In genomic region chr14:103078420-103078749, GRCh38 we compare ENCODE assay signal across 9 cellular contexts. TPM values are rescaled to one million over a fixed set of nuclear protein-coding genes. Genes with fewer than 3 reads are reported as not detected.
DNase-seq lines count a peak whose midpoint lies in the region; ATAC-seq and TF ChIP-seq lines count a peak whose summit lies in the region.
"Had no signal": no experiment of that assay in that cellular context is flagged by ENCODE, and none has a peak within 500 bp of the region (broad histone marks: within the 10 kb centered on the region; RNA-seq: fewer than 3 reads in every experiment).

No MANE protein-coding gene starts in this region.

- no peak overlapping the region for H3K4me3 Mint-ChIP-seq in natural killer cell treated with Interleukin-12 subunit alpha and Interleukin-12 subunit beta and Interleukin-15 and Interleukin-18, amount 100 ng/mL, for 72 hours

- peaks cover 4% of the 10 kb centered on the region for H3K4me1 ChIP-seq in OCI-LY7 (ENCODE audit: insufficient read depth, low read length, poor library complexity, severe bottlenecking)
- peaks cover 21 to 32% (median 26%) of the 10 kb centered on the region in 4 donors for H3K4me1 ChIP-seq in esophagus muscularis mucosa

- intact Hi-C loops in OCI-LY7 (cut with micrococcal nuclease; ENCODE audit: unreplicated experiment) (loop anchor here (1.0 kb wide), 4 partner anchors 27 to 214 kb away; no protein-coding TSS in a partner anchor), esophagus muscularis mucosa (cut with DNase I) (loop anchor here (10.0 kb wide), 1 partner anchor 216 kb away; no protein-coding TSS in a partner anchor)

- DNase-seq in SIG-M5 treated with dmso at 0.1 percent for 504 hours (lab: John Stamatoyannopoulos, UW; ENCODE audit: unreplicated experiment) (peak; percentile 82), SIG-M5 (lab: John Stamatoyannopoulos, UW) (no peak), KBM-7 (peak; percentile 79), OCI-LY7 (ENCODE audit: low spot score) (peak; percentile 83), activated T-cell treated with anti-CD3 and anti-CD28 coated beads for 24 hours (ENCODE audit: low read depth) (peak; percentile 67), esophagus muscularis mucosa (ENCODE audit: extremely low spot score) (no peak)
- peak; percentile 80 for DNase-seq in natural killer cell treated with Interleukin-12 subunit alpha and Interleukin-12 subunit beta and Interleukin-15 and Interleukin-18, amount 100 ng/mL, for 72 hours (ENCODE audit: low spot score)
- DNase-seq in stimulated activated naive CD4-positive, alpha-beta T cell (lab: John Stamatoyannopoulos, UW), result peak; percentile 37 to 79 (median 76)

- no peaks in the 10 kb centered on the region for H3K79me2 ChIP-seq in OCI-LY7 (ENCODE audit: insufficient read depth, low read depth, low read length)

- H3K27me3 ChIP-seq in esophagus muscularis mucosa, result peaks cover 0 to 39% (median 0%) of the 10 kb centered on the region in 4 donors
- H3K27me3 ChIP-seq: BLaER1 had no signal

- in situ Hi-C loops in KBM-7 (cut with MboI; ENCODE audit: low pct_unique_long_range_greater_than_20kb, low sequenced_read_pairs), result loop anchor here (25.0 kb wide), 1 partner anchor 209 kb away; no protein-coding TSS in a partner anchor

- H3K36me3 Mint-ChIP-seq in natural killer cell treated with Interleukin-12 subunit alpha and Interleukin-12 subunit beta and Interleukin-15 and Interleukin-18, amount 100 ng/mL, for 72 hours, result no peaks in the 10 kb centered on the region

- H3K9me3 ChIP-seq in OCI-LY7 (ENCODE audit: low read length) (no peaks in the 10 kb centered on the region), esophagus muscularis mucosa (no peaks in the 10 kb centered on the region)
- H3K9me3 ChIP-seq: BLaER1 had no signal

- TF ChIP-seq EP300 in esophagus muscularis mucosa (IDR thresholded peaks at IDR 0.05), result no peak

- no peak overlapping the region for H2AFZ ChIP-seq in OCI-LY7 (ENCODE audit: low read length)

- H3K4me3 ChIP-seq in OCI-LY7 (ENCODE audit: low read depth, low read length, poor library complexity, severe bottlenecking) (no peak overlapping the region), esophagus muscularis mucosa (no peak overlapping the region)
- H3K4me3 ChIP-seq: BLaER1 had no signal

- H3K27ac ChIP-seq in OCI-LY7 (ENCODE audit: low read depth, low read length, poor library complexity, severe bottlenecking) (no peak overlapping the region), esophagus muscularis mucosa (replicated peaks in 1 of 4) (no peak overlapping the region)
- H3K27ac ChIP-seq: BLaER1 had no signal

- H4K20me1 ChIP-seq in OCI-LY7 (ENCODE audit: insufficient read depth, low read length), result no peaks in the 10 kb centered on the region
- H4K20me1 ChIP-seq: BLaER1 had no signal

- POLR2A ChIA-PET in OCI-LY7 (lab: Charles Lee), result interaction anchor here (1.1 kb wide), 1 partner anchor 22 kb away, joined by 9 read pairs; no protein-coding TSS in a partner anchor

- peak; percentile 80 for TF ChIP-seq CTCF in OCI-LY7 (conservative IDR thresholded peaks at IDR 0.05; ENCODE audit: low read length)
- TF ChIP-seq CTCF in esophagus muscularis mucosa (IDR thresholded peaks at IDR 0.05), result peak; percentile 62 to 78 (median 76)

- no peak overlapping the region for H3K4me2 ChIP-seq in OCI-LY7 (ENCODE audit: low read length)
- H3K4me2 ChIP-seq: BLaER1 had no signal

- no peaks in the 10 kb centered on the region for H3K4me1 Mint-ChIP-seq in natural killer cell treated with Interleukin-12 subunit alpha and Interleukin-12 subunit beta and Interleukin-15 and Interleukin-18, amount 100 ng/mL, for 72 hours (ENCODE audit: low read depth in 2 of 2)

- no peak overlapping the region for H3K27ac Mint-ChIP-seq in natural killer cell treated with Interleukin-12 subunit alpha and Interleukin-12 subunit beta and Interleukin-15 and Interleukin-18, amount 100 ng/mL, for 72 hours

- BruUV-seq in OCI-LY7 (replicated peaks; lab: Mats Ljungman, UMichigan), result no TSS peak

- 16% methylated on average over 9 of the region's 9 CpGs for WGBS in esophagus muscularis mucosa

- H3K36me3 ChIP-seq in OCI-LY7 (ENCODE audit: insufficient read depth, low read length) (no peaks in the 10 kb centered on the region), esophagus muscularis mucosa (no peaks in the 10 kb centered on the region)
- H3K36me3 ChIP-seq: BLaER1 had no signal

- no peaks in the 10 kb centered on the region for H3K9me3 Mint-ChIP-seq in natural killer cell treated with Interleukin-12 subunit alpha and Interleukin-12 subunit beta and Interleukin-15 and Interleukin-18, amount 100 ng/mL, for 72 hours

- H3K9me2 ChIP-seq in OCI-LY7 (ENCODE audit: insufficient read depth, low read length), result no peaks in the 10 kb centered on the region

- H3K27me3 Mint-ChIP-seq in natural killer cell treated with Interleukin-12 subunit alpha and Interleukin-12 subunit beta and Interleukin-15 and Interleukin-18, amount 100 ng/mL, for 72 hours, result no peaks in the 10 kb centered on the region

- peak; percentile 52 to 65 for ATAC-seq in natural killer cell treated with Interleukin-12 subunit alpha and Interleukin-12 subunit beta and Interleukin-15 and Interleukin-18, amount 100 ng/mL, for 72 hours

- no peak for TF ChIP-seq POLR2A in esophagus muscularis mucosa (IDR thresholded peaks at IDR 0.05; ENCODE audit: low read depth)

- CTCF ChIA-PET in OCI-LY7 (lab: Charles Lee; ENCODE audit: unreplicated experiment), result interaction anchor here (1.4 kb wide), 1 partner anchor 27 kb away, joined by 5 read pairs; no protein-coding TSS in a partner anchor

RNA-seq across cellular contexts. Expression of gene LBHD2, which starts 5.6 kb away (rescaled TPM):
- not detected in 2 replicates for total RNA-seq in OCI-LY7 (2014; rRNA removed; shearing (Covaris generic))
- not detected in 2 replicates for total RNA-seq in OCI-LY7 (2022)
- not detected for total RNA-seq in esophagus muscularis mucosa
- not detected for total RNA-seq in natural killer cell treated with Interleukin-12 subunit alpha and Interleukin-12 subunit beta and Interleukin-15 and Interleukin-18, amount 100 ng/mL, for 72 hours

RNA-seq across cellular contexts. Expression of gene EXOC3L4, which starts 16.1 kb away (rescaled TPM):
- total RNA-seq in OCI-LY7 (2014; rRNA removed; shearing (Covaris generic)), result not detected in 2 replicates
- total RNA-seq in OCI-LY7 (2022) (not detected in 2 replicates), esophagus muscularis mucosa (1 to 10 TPM in 3 of 4 donors, under 1 TPM in 1; 0.42 to 2.0 (median 1.2) TPM)
- not detected for total RNA-seq in natural killer cell treated with Interleukin-12 subunit alpha and Interleukin-12 subunit beta and Interleukin-15 and Interleukin-18, amount 100 ng/mL, for 72 hours

RNA-seq across cellular contexts. Expression of gene CDC42BPB, which starts 21.0 kb away (rescaled TPM):
- 0.03 TPM in 1 of 2 replicates, not detected in the other for total RNA-seq in OCI-LY7 (2014; rRNA removed; shearing (Covaris generic))
- total RNA-seq in OCI-LY7 (2022) (0.20 and 0.46 TPM in 2 replicates), esophagus muscularis mucosa (100 to 1,000 TPM in 2 of 4 donors, 10 to 100 TPM in 2; 93.9 to 132 (median 110) TPM)
- 1 to 10 TPM; 2.2 to 3.6 TPM for total RNA-seq in natural killer cell treated with Interleukin-12 subunit alpha and Interleukin-12 subunit beta and Interleukin-15 and Interleukin-18, amount 100 ng/mL, for 72 hours

RNA-seq across cellular contexts. Expression of gene TNFAIP2, which starts 44.9 kb away (rescaled TPM):
- not detected in 2 replicates for total RNA-seq in OCI-LY7 (2014; rRNA removed; shearing (Covaris generic))
- total RNA-seq in OCI-LY7 (2022), result not detected in 2 replicates
- 100 to 1,000 TPM in 1 of 4 donors, 10 to 100 TPM in 3; 29.0 to 104 (median 74.0) TPM for total RNA-seq in esophagus muscularis mucosa
- total RNA-seq in natural killer cell treated with Interleukin-12 subunit alpha and Interleukin-12 subunit beta and Interleukin-15 and Interleukin-18, amount 100 ng/mL, for 72 hours, result 1 to 10 TPM; 8.1 to 9.6 TPM

Comparison
In these comparisons a context has a peak if more than half of its experiments do, and no peak if none do; other contexts are left out.
1. DNase-seq: peak in SIG-M5 treated with dmso at 0.1 percent for 504 hours (single experiment), KBM-7 (single experiment), OCI-LY7 (single experiment), activated T-cell treated with anti-CD3 and anti-CD28 coated beads for 24 hours (single experiment), natural killer cell treated with Interleukin-12 subunit alpha and Interleukin-12 subunit beta and Interleukin-15 and Interleukin-18, amount 100 ng/mL, for 72 hours (single experiment) and stimulated activated naive CD4-positive, alpha-beta T cell (6 of 6); none in SIG-M5 (single experiment) and esophagus muscularis mucosa (single experiment).
2. RNA of gene CDC42BPB, which starts 21.0 kb away (total RNA-seq): 93.9 to 132 TPM in esophagus muscularis mucosa; 2.2 to 3.6 TPM in natural killer cell treated with Interleukin-12 subunit alpha and Interleukin-12 subunit beta and Interleukin-15 and Interleukin-18, amount 100 ng/mL, for 72 hours and 0.03 to 0.46 TPM in OCI-LY7; every median in the first group is over 10 times any median in the second.